8 cellular contexts compared by ENCODE assay signal in the genomic region with DNA sequence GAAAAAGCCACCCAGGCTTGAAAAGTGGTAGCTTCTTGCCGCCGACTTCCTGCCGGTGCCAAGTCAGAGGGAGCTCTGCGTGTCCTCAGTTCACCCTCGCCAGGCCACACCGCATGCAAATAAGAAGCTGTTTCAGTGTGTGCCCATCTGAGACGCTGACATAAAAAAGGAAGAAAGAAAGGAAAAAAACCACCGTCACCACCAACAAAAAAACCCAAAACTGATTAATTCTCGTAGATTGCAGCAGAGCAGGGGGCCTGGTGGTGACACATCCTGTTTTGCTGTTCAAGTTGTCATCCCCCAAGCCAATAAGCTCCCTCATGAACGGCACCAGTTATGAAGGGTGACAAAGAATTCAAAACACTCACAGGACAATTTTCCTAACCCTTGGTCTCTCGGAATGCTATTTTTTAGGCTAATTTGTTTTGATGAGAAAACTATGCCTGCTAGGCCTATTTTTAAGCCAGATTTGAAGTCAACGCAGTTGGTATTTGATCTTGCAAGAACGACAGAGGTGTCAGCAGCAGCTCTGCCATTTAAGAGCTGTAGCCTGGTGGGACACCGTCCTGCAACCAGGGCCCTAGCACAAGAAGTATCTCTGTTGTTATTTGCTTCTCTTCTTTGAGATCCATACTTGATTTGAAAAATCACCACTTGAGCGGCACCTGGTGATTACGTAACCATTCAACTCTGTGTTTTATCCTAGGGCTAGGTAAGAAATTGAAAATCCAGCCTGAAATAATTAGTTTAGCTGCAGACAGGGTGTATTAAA.
DNase-seq lines count a peak whose midpoint lies in the region; ATAC-seq, FAIRE-seq and TF ChIP-seq lines count a peak whose summit lies in the region.

No MANE protein-coding gene starts in this region.

- peak; percentile 95 for FAIRE-seq in GM18507 (lab: Jason Lieb, UNC)

- DNase-seq in GM18507 (ENCODE audit: extremely low spot score, insufficient read length, low read depth) (peak; percentile 39), RPMI7951 (ENCODE audit: low read depth) (peak; percentile 96), kidney epithelial cell (ENCODE audit: low read depth) (peak; percentile 74), SW480 (ENCODE audit: low spot score) (no peak), NCI-H1092 (lab: John Stamatoyannopoulos, UW) (no peak)
- peak; percentile 74 for DNase-seq in activated effector memory CD4-positive, alpha-beta T cell treated with Interleukin-2 at 50 U/mL for 16 hours
- DNase-seq in stimulated activated CD4-positive, alpha-beta T cell treated with anti-CD3 and anti-CD28 coated beads, TNF-alpha, amount 100 ng/mL, for 4 hours (ENCODE audit: low read depth in 3 of 3), result peak; percentile 36 to 72 (median 48)

- peak; percentile 95 for ATAC-seq in HG02943 (IDR thresholded peaks at IDR 0.05; ENCODE audit: low read depth, unreplicated experiment)

- no peaks in the 10 kb centered on the region for H3K27me3 ChIP-seq in kidney epithelial cell (ENCODE audit: control insufficient read depth, insufficient read depth, low read length)

- H3K4me3 ChIP-seq in kidney epithelial cell (ENCODE audit: low read depth, low read length), result no peak overlapping the region

- TF ChIP-seq CTCF in kidney epithelial cell (IDR thresholded peaks at IDR 0.05; ENCODE audit: insufficient read depth, low read length, poor library complexity, severe bottlenecking), result no peak

- no peaks in the 10 kb centered on the region for H3K36me3 ChIP-seq in kidney epithelial cell (ENCODE audit: control insufficient read depth, insufficient read depth, low read length)

Comparison
In these comparisons a context has a peak if more than half of its experiments do, and no peak if none do; other contexts are left out.
1. DNase-seq: peak in GM18507 (single experiment), RPMI7951 (single experiment), activated effector memory CD4-positive, alpha-beta T cell treated with Interleukin-2 at 50 U/mL for 16 hours (single experiment), kidney epithelial cell (single experiment) and stimulated activated CD4-positive, alpha-beta T cell treated with anti-CD3 and anti-CD28 coated beads, TNF-alpha, amount 100 ng/mL, for 4 hours (3 of 3); none in SW480 (single experiment) and NCI-H1092 (single experiment).